ENCODE assay signal across 9 cellular contexts in genomic region chr14:65290830-65291229, GRCh38.
A peak's percentile ranks its signal among the peaks of the same experiment; 100 is the strongest.
DNase-seq lines count a peak whose midpoint lies in the region; ATAC-seq lines count a peak whose summit lies in the region.
"Had no signal": no experiment of that assay in that cellular context is flagged by ENCODE, and none has a peak within 500 bp of the region (broad histone marks: within the 10 kb centered on the region; RNA-seq: fewer than 3 reads in every experiment).

No MANE protein-coding gene starts in this region.

- H3K4me1 Mint-ChIP-seq in CD8-positive, alpha-beta memory T cell, result peaks cover 55 to 69% (median 64%) of the 10 kb centered on the region in 3 donors
- peaks cover 57% of the 10 kb centered on the region for H3K4me1 Mint-ChIP-seq in activated naive CD8-positive, alpha-beta T cell (ENCODE audit: low read depth)
- H3K4me1 Mint-ChIP-seq in naive B cell, result peaks cover 52 to 66% (median 53%) of the 10 kb centered on the region in 3 donors

- POLR2A ChIA-PET in CD8-positive, alpha-beta memory T cell (lab: Charles Lee), result no interaction called here

- intact Hi-C loops in left ventricle myocardium superior (cut with micrococcal nuclease), result no loop called here

- H3K4me3 ChIP-seq in CD8-positive, alpha-beta memory T cell (ENCODE audit: low read length), result no peak overlapping the region

- H3K27ac ChIP-seq in CD8-positive, alpha-beta memory T cell (ENCODE audit: low read depth, low read length), result no peak overlapping the region

- H3K27me3 ChIP-seq in CD8-positive, alpha-beta memory T cell (ENCODE audit: insufficient read depth, low read length, poor library complexity, severe bottlenecking), result no peaks in the 10 kb centered on the region

- ATAC-seq in naive B cell (ENCODE audit: low read depth in 2 of 2) (no peak), HG02610 (IDR thresholded peaks at IDR 0.05; ENCODE audit: unreplicated experiment) (no peak), left ventricle myocardium superior (no peak)

- no peaks in the 10 kb centered on the region for H3K36me3 ChIP-seq in CD8-positive, alpha-beta memory T cell (ENCODE audit: insufficient read depth, low read length)

- H3K9me3 Mint-ChIP-seq in CD8-positive, alpha-beta memory T cell, result no peaks in the 10 kb centered on the region
- no peaks in the 10 kb centered on the region for H3K9me3 Mint-ChIP-seq in activated naive CD8-positive, alpha-beta T cell (ENCODE audit: low read depth)
- H3K9me3 Mint-ChIP-seq in naive B cell, result peaks cover 0 to 3% (median 0%) of the 10 kb centered on the region in 7 donors

- peak overlapping the region; percentile 8 to 93 (median 80) for H3K27ac Mint-ChIP-seq in CD8-positive, alpha-beta memory T cell
- peak overlapping the region; percentile 75 for H3K27ac Mint-ChIP-seq in activated naive CD8-positive, alpha-beta T cell
- peak overlapping the region in 3 of 6 donors; percentile 6 to 50 (median 13) for H3K27ac Mint-ChIP-seq in naive B cell

- H3K9me3 ChIP-seq in CD8-positive, alpha-beta memory T cell (ENCODE audit: low read length), result no peaks in the 10 kb centered on the region

- no peaks in the 10 kb centered on the region for H3K27me3 Mint-ChIP-seq in CD8-positive, alpha-beta memory T cell
- no peaks in the 10 kb centered on the region for H3K27me3 Mint-ChIP-seq in activated naive CD8-positive, alpha-beta T cell
- no peaks in the 10 kb centered on the region for H3K27me3 Mint-ChIP-seq in naive B cell

- no peaks in the 10 kb centered on the region for H3K36me3 Mint-ChIP-seq in CD8-positive, alpha-beta memory T cell
- H3K36me3 Mint-ChIP-seq in activated naive CD8-positive, alpha-beta T cell, result peaks cover 8% of the 10 kb centered on the region
- no peaks in the 10 kb centered on the region for H3K36me3 Mint-ChIP-seq in naive B cell

- DNase-seq in CD8-positive, alpha-beta memory T cell, result no peak
- DNase-seq in M059J (ENCODE audit: low read depth) (peak; percentile 95), naive B cell (no peak), DMS114 treated with DMSO at 0.1 percent for 48 hours (lab: John Stamatoyannopoulos, UW; ENCODE audit: unreplicated experiment) (no peak), left ventricle myocardium superior (no peak), superior temporal gyrus (ENCODE audit: extremely low spot score) (no peak)
- DNase-seq: activated CD4-positive, CD25-positive, alpha-beta regulatory T cell had no signal

- CTCF ChIA-PET in CD8-positive, alpha-beta memory T cell (lab: Charles Lee), result interaction anchor here (2.6 kb wide), 1 partner anchor 14 kb away, joined by 9 read pairs; no protein-coding TSS in a partner anchor

- H3K4me3 Mint-ChIP-seq in CD8-positive, alpha-beta memory T cell, result peak overlapping the region in 4 of 7 donors; percentile 3 to 43 (median 20)
- peak overlapping the region; percentile 6 for H3K4me3 Mint-ChIP-seq in activated naive CD8-positive, alpha-beta T cell
- H3K4me3 Mint-ChIP-seq in naive B cell, result peak overlapping the region in 7 of 8 donors; percentile 17 to 88 (median 53)

- H3K4me1 ChIP-seq in CD8-positive, alpha-beta memory T cell (ENCODE audit: insufficient read depth, low read length), result peaks cover 55% of the 10 kb centered on the region
